Comparison of ENCODE assay signal across 8 cellular contexts in the genomic region with DNA sequence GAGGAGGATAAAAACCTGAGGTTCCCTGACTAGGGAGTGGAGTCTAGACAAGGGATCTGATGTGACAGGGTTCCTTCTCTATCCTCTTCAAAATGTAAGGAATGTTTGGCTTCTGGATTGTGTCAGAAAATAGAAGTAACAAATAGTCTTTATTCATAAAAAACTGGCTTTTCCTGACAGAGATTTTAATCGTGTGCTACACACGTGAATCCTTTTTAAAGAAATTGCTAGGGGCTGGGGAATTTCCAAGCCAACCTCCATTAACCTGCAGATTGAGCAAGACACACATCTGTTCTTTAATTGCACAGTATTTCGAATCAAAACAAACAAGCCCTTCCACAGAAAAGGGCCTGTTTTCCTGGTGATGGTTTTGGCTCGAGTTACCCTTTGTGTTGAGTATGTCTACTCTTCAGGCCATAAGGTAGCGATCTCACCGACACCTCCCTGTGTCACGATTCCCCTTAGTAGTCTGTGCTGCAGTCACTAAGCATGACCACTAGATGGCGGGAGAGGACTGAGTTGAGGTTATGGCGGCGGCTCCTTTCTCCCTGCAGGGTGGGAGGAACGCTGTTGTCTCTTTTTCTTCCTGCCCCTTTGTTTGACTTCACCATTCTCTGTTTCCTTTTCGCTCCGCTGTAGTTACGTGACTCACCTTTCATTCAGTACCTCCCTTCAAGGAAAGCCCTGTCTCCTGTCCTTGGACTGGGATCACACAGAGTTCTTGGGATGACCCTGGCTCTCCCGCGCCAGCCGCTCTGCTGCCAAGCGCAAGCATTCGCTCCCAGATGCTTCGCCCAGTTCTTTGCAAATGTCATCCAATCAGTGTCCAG.
DNase-seq lines count a peak whose midpoint lies in the region; ATAC-seq and TF ChIP-seq lines count a peak whose summit lies in the region.

No MANE protein-coding gene starts in this region.

- H3K4me1 ChIP-seq in BE2C = no peaks in the 10 kb centered on the region
- H3K4me1 ChIP-seq in ectodermal cell (ENCODE audit: control insufficient read depth, insufficient read depth, low read length) = no peaks in the 10 kb centered on the region
- peaks cover 11% of the 10 kb centered on the region for H3K4me1 ChIP-seq in lower lobe of right lung

- H3K4me3 ChIP-seq in BE2C (ENCODE audit: low read depth, low read length) = peak overlapping the region; percentile 56
- peak overlapping the region; percentile 21 for H3K4me3 ChIP-seq in ectodermal cell (ENCODE audit: insufficient read depth, low read depth, low read length)
- H3K4me3 ChIP-seq in lower lobe of right lung = peak overlapping the region; percentile 38

- ATAC-seq in GM19025 (IDR thresholded peaks at IDR 0.05; ENCODE audit: low read depth, unreplicated experiment) (peak; percentile 88), HG03354 (IDR thresholded peaks at IDR 0.05; ENCODE audit: poor library complexity, severe bottlenecking, unreplicated experiment) (peak; percentile 97), lower lobe of right lung (peak; percentile 95)

- TF ChIP-seq CTCF in BE2C (IDR thresholded peaks at IDR 0.05; ENCODE audit: low read depth, low read length) (peak; percentile 98), lower lobe of right lung (IDR thresholded peaks at IDR 0.05) (peak; percentile 96)

- intact Hi-C loops in lower lobe of right lung (cut with DNase I) = no loop called here

- H3K36me3 ChIP-seq in BE2C (no peaks in the 10 kb centered on the region), ectodermal cell (ENCODE audit: control insufficient read depth, insufficient read depth, low read length) (no peaks in the 10 kb centered on the region), lower lobe of right lung (no peaks in the 10 kb centered on the region)

- no peaks in the 10 kb centered on the region for H3K9me3 ChIP-seq in BE2C
- no peaks in the 10 kb centered on the region for H3K9me3 ChIP-seq in ectodermal cell (ENCODE audit: control insufficient read depth, low read length)
- H3K9me3 ChIP-seq in lower lobe of right lung = no peaks in the 10 kb centered on the region

- H3K27ac ChIP-seq in ectodermal cell (ENCODE audit: insufficient read depth, low read depth, low read length, poor library complexity, severe bottlenecking) = no peak overlapping the region
- H3K27ac ChIP-seq in lower lobe of right lung = no peak overlapping the region

- H3K27me3 ChIP-seq in BE2C = peaks cover 13% of the 10 kb centered on the region
- H3K27me3 ChIP-seq in ectodermal cell (ENCODE audit: control insufficient read depth, insufficient read depth, low read length, poor library complexity, severe bottlenecking) = no peaks in the 10 kb centered on the region
- H3K27me3 ChIP-seq in lower lobe of right lung (ENCODE audit: low read depth) = no peaks in the 10 kb centered on the region

- WGBS in ectodermal cell, 2 experiments = 18 to 20% methylated on average over 20 of the region's 20 CpGs

- peak; percentile 74 for DNase-seq in BE2C
- peak; percentile 47 for DNase-seq in NCI-H446 treated with DMSO at 0.1 percent for 48 hours (lab: John Stamatoyannopoulos, UW)
- DNase-seq in activated CD4-positive, alpha-beta T cell treated with anti-CD3 and anti-CD28 coated beads, Interleukin-2, amount 50 U/mL, for 4 hours = peak; percentile 69 to 70
- peak; percentile 60 for DNase-seq in lower lobe of right lung
- peak; percentile 65 to 78 (median 72) for DNase-seq in stimulated activated CD4-positive, alpha-beta T cell treated with anti-CD3 and anti-CD28 coated beads, TNF-alpha, amount 100 ng/mL, for 48 hours (ENCODE audit: low read depth in 3 of 3)
